Comparison of ENCODE assay signal across 1 cellular context in genomic region chr4:42371306-42372063, GRCh38.
TF ChIP-seq lines count a peak whose summit lies in the region.

No MANE protein-coding gene starts in this region.

TF ChIP-seq in HepG2, 621 proteins besides CTCF, POLR2A, EP300 and RAD21 (continued from another document):
- TF ChIP-seq ZNF280D (CRISPR knock-in tag; IDR thresholded peaks at IDR 0.05) (no peak), CHD2 (IDR thresholded peaks at IDR 0.05; ENCODE audit: low read depth, low read length) (no peak), ZNF333 (CRISPR knock-in tag; IDR thresholded peaks at IDR 0.05; ENCODE audit: borderline replicate concordance) (no peak), SMC3 (IDR thresholded peaks at IDR 0.05; ENCODE audit: low read length) (peak; percentile 37; the same call in 1 of the 2 replicates), ATF1 (CRISPR knock-in tag; IDR thresholded peaks at IDR 0.05) (no peak), MAFF (IDR thresholded peaks at IDR 0.05; ENCODE audit: low read depth, low read length) (peak; percentile 92), MAFK (conservative IDR thresholded peaks at IDR 0.05 in 1 of 2, IDR thresholded peaks at IDR 0.05 in 1 of 2; ENCODE audit: low read length in 2 of 2) (peak; percentile 90 to 94), STAG1 (CRISPR knock-in tag; IDR thresholded peaks at IDR 0.05) (peak; percentile 45), ZFY (CRISPR knock-in tag; IDR thresholded peaks at IDR 0.05) (no peak), ZNF30 (CRISPR knock-in tag; IDR thresholded peaks at IDR 0.05) (no peak), ZNF431 (CRISPR knock-in tag; IDR thresholded peaks at IDR 0.05; ENCODE audit: borderline replicate concordance, low read depth) (no peak)
- TF ChIP-seq, protein P1, sequence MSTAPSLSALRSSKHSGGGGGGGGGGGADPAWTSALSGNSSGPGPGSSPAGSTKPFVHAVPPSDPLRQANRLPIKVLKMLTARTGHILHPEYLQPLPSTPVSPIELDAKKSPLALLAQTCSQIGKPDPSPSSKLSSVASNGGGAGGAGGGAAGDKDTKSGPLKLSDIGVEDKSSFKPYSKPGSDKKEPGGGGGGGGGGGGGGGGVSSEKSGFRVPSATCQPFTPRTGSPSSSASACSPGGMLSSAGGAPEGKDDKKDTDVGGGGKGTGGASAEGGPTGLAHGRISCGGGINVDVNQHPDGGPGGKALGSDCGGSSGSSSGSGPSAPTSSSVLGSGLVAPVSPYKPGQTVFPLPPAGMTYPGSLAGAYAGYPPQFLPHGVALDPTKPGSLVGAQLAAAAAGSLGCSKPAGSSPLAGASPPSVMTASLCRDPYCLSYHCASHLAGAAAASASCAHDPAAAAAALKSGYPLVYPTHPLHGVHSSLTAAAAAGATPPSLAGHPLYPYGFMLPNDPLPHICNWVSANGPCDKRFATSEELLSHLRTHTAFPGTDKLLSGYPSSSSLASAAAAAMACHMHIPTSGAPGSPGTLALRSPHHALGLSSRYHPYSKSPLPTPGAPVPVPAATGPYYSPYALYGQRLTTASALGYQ (CRISPR knock-in tag; IDR thresholded peaks at IDR 0.05), result no peak
